Comparison of ENCODE assay signal across 1 cellular context in genomic region chr6:44237813-44238433, GRCh38.
TF ChIP-seq lines count a peak whose summit lies in the region.

No MANE protein-coding gene starts in this region.

TF ChIP-seq in A549, 52 proteins besides CTCF, POLR2A, EP300 and RAD21 (continued from another document):
- TF ChIP-seq HMGXB4 (CRISPR knock-in tag; IDR thresholded peaks at IDR 0.05; ENCODE audit: borderline replicate concordance) = no peak
- no peak for TF ChIP-seq NPAS2 (CRISPR knock-in tag; IDR thresholded peaks at IDR 0.05; ENCODE audit: borderline replicate concordance)
- TF ChIP-seq KDM5A (IDR thresholded peaks at IDR 0.05) = no peak
- no peak for TF ChIP-seq ZFP36 (IDR thresholded peaks at IDR 0.05; ENCODE audit: borderline replicate concordance, partially characterized antibody)
